Comparison of ENCODE assay signal across 1 cellular context in genomic region chr12:104459556-104459909, GRCh38.
TF ChIP-seq lines count a peak whose summit lies in the region.

No MANE protein-coding gene starts in this region.

TF ChIP-seq in GM12878, 131 proteins besides CTCF, POLR2A, EP300 and RAD21:
- TF ChIP-seq, protein P1, sequence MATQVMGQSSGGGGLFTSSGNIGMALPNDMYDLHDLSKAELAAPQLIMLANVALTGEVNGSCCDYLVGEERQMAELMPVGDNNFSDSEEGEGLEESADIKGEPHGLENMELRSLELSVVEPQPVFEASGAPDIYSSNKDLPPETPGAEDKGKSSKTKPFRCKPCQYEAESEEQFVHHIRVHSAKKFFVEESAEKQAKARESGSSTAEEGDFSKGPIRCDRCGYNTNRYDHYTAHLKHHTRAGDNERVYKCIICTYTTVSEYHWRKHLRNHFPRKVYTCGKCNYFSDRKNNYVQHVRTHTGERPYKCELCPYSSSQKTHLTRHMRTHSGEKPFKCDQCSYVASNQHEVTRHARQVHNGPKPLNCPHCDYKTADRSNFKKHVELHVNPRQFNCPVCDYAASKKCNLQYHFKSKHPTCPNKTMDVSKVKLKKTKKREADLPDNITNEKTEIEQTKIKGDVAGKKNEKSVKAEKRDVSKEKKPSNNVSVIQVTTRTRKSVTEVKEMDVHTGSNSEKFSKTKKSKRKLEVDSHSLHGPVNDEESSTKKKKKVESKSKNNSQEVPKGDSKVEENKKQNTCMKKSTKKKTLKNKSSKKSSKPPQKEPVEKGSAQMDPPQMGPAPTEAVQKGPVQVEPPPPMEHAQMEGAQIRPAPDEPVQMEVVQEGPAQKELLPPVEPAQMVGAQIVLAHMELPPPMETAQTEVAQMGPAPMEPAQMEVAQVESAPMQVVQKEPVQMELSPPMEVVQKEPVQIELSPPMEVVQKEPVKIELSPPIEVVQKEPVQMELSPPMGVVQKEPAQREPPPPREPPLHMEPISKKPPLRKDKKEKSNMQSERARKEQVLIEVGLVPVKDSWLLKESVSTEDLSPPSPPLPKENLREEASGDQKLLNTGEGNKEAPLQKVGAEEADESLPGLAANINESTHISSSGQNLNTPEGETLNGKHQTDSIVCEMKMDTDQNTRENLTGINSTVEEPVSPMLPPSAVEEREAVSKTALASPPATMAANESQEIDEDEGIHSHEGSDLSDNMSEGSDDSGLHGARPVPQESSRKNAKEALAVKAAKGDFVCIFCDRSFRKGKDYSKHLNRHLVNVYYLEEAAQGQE (IDR thresholded peaks at IDR 0.05; ENCODE audit: low read depth, low read length), result no peak
- peak; percentile 43; the same call in 1 of the 2 replicates for TF ChIP-seq ATF2 (IDR thresholded peaks at IDR 0.05; ENCODE audit: low read length)
- peak; percentile 86 for TF ChIP-seq ATF7 (IDR thresholded peaks at IDR 0.05; ENCODE audit: low read depth)
- TF ChIP-seq SUPT20H (IDR thresholded peaks at IDR 0.05; ENCODE audit: borderline replicate concordance, control insufficient read depth, low read depth, low read length), result no peak
- TF ChIP-seq RELA (IDR thresholded peaks at IDR 0.05; ENCODE audit: borderline replicate concordance, partially characterized antibody), result no peak
- TF ChIP-seq CBFB (IDR thresholded peaks at IDR 0.05; ENCODE audit: low read depth), result 0 out of 2 replicates have a peak, but pooled peaks have one; percentile 19
- TF ChIP-seq, protein P2, sequence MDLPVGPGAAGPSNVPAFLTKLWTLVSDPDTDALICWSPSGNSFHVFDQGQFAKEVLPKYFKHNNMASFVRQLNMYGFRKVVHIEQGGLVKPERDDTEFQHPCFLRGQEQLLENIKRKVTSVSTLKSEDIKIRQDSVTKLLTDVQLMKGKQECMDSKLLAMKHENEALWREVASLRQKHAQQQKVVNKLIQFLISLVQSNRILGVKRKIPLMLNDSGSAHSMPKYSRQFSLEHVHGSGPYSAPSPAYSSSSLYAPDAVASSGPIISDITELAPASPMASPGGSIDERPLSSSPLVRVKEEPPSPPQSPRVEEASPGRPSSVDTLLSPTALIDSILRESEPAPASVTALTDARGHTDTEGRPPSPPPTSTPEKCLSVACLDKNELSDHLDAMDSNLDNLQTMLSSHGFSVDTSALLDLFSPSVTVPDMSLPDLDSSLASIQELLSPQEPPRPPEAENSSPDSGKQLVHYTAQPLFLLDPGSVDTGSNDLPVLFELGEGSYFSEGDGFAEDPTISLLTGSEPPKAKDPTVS (IDR thresholded peaks at IDR 0.05; ENCODE audit: low read depth, low read length), result no peak
